In genomic region chr13:43377149-43377548, GRCh38 we compare ENCODE assay signal across 25 cellular contexts.
A peak's percentile ranks its signal among the peaks of the same experiment; 100 is the strongest.
DNase-seq lines count a peak whose midpoint lies in the region; ATAC-seq and TF ChIP-seq lines count a peak whose summit lies in the region.
"Had no signal": no experiment of that assay in that cellular context is flagged by ENCODE, and none has a peak within 500 bp of the region (broad histone marks: within the 10 kb centered on the region; RNA-seq: fewer than 3 reads in every experiment).

No MANE protein-coding gene starts in this region.

- no peak overlapping the region for H3K27ac ChIP-seq in SK-N-SH (ENCODE audit: low read depth in 2 of 2, low read length in 1 of 2)
- no peak overlapping the region for H3K27ac ChIP-seq in tibial nerve
- H3K27ac ChIP-seq: BLaER1, GM23248, right lobe of liver had no signal

- no peak overlapping the region for H3K9ac ChIP-seq in SK-N-SH
- H3K9ac ChIP-seq: BLaER1, GM23248 had no signal

- TF ChIP-seq RAD21 in SK-N-SH (IDR thresholded peaks at IDR 0.05; ENCODE audit: low read length), result no peak

- TF ChIP-seq POLR2A in tibial nerve (IDR thresholded peaks at IDR 0.05), result no peak

- TF ChIP-seq EP300 in SK-N-SH (IDR thresholded peaks at IDR 0.05; ENCODE audit: borderline replicate concordance in 1 of 2, low read depth in 1 of 2, low read length in 1 of 2) (no peak), tibial nerve (IDR thresholded peaks at IDR 0.05) (no peak)

- H3K27ac Mint-ChIP-seq in progenitor cell of endocrine pancreas, result peak overlapping the region; percentile 62
- H3K27ac Mint-ChIP-seq in nephron progenitor cell, result no peak overlapping the region
- H3K27ac Mint-ChIP-seq: activated CD4-positive, alpha-beta memory T cell treated with anti-CD3 and anti-CD28 coated beads, Interleukin-2, amount 10 ng/mL, durations not matched to agents 7 days and 5 days; naive thymus-derived CD4-positive, alpha-beta T cell; stimulated activated naive CD8-positive, alpha-beta T cell treated with anti-CD3 and anti-CD28 coated beads, Interleukin-15, amount 100 ng/mL, for 72 hours; type B pancreatic cell had no signal

- TF ChIP-seq CTCF in SK-N-SH (IDR thresholded peaks at IDR 0.05) (no peak), fibroblast of mammary gland (conservative IDR thresholded peaks at IDR 0.05; ENCODE audit: control insufficient read depth, insufficient read depth, low read depth, low read length) (no peak), progenitor cell of endocrine pancreas (IDR thresholded peaks at IDR 0.05; ENCODE audit: unreplicated experiment) (no peak), nephron progenitor cell (IDR thresholded peaks at IDR 0.05) (no peak), tibial nerve (IDR thresholded peaks at IDR 0.05) (no peak)

- H3K4me1 ChIP-seq in SK-N-SH (ENCODE audit: control insufficient read depth in 1 of 2, insufficient read depth in 2 of 2, low read depth in 1 of 2, low read length in 1 of 2), result peaks cover 3 to 13% of the 10 kb centered on the region in 2 experiments; a peak in 2 of 4 replicates
- no peaks in the 10 kb centered on the region for H3K4me1 ChIP-seq in tibial nerve
- H3K4me1 ChIP-seq: right lobe of liver had no signal

- POLR2A ChIA-PET in SK-N-SH (lab: Yijun Ruan, JAX), result no interaction called here

- DNase-seq in SK-N-SH (no peak), amniotic epithelial cell (ENCODE audit: low read depth) (peak; percentile 31), fibroblast of mammary gland (ENCODE audit: low read depth) (peak; percentile 67), progenitor cell of endocrine pancreas (ENCODE audit: low spot score, unreplicated experiment) (no peak), nephron progenitor cell (no peak), tibial nerve (ENCODE audit: low spot score in 2 of 2) (no peak)
- DNase-seq: activated CD4-positive, alpha-beta memory T cell treated with anti-CD3 and anti-CD28 coated beads, Interleukin-2, amount 10 ng/mL, durations not matched to agents 7 days and 5 days; activated CD4-positive, CD25-positive, alpha-beta regulatory T cell; activated gamma-delta T cell; activated T-cell treated with anti-CD3 and anti-CD28 coated beads for 4 hours; COR-L47; DND-41; GM23248; head of caudate nucleus; Karpas-422; naive thymus-derived CD4-positive, alpha-beta T cell; NCI-H1930; NCI-H345; right lobe of liver; stimulated activated naive CD8-positive, alpha-beta T cell treated with anti-CD3 and anti-CD28 coated beads, Interleukin-15, amount 100 ng/mL, for 72 hours; T1000 had no signal

- H3K9me3 ChIP-seq in SK-N-SH (peaks cover 18% of the 10 kb centered on the region; the same call in 1 of the 2 replicates), tibial nerve (peaks cover 0 to 11% (median 1%) of the 10 kb centered on the region in 4 donors)
- H3K9me3 ChIP-seq: BLaER1, right lobe of liver had no signal

- ATAC-seq in SK-N-SH treated with all-trans-retinoic acid at 6 μM for 48 hours, result no peak
- ATAC-seq in GM18858 (IDR thresholded peaks at IDR 0.05; ENCODE audit: unreplicated experiment), result no peak
- ATAC-seq: naive thymus-derived CD4-positive, alpha-beta T cell; stimulated activated naive CD8-positive, alpha-beta T cell treated with anti-CD3 and anti-CD28 coated beads, Interleukin-15, amount 100 ng/mL, for 72 hours had no signal

- H3F3A ChIP-seq in SK-N-SH (replicated peaks; ENCODE audit: insufficient read depth), result no peaks in the 10 kb centered on the region

- no peaks in the 10 kb centered on the region for H4K20me1 ChIP-seq in SK-N-SH (ENCODE audit: insufficient read depth)
- H4K20me1 ChIP-seq: BLaER1 had no signal

- H3K4me1 Mint-ChIP-seq in progenitor cell of endocrine pancreas (ENCODE audit: low read depth) (peaks cover 32% of the 10 kb centered on the region), nephron progenitor cell (no peaks in the 10 kb centered on the region)
- H3K4me1 Mint-ChIP-seq: activated CD4-positive, alpha-beta memory T cell treated with anti-CD3 and anti-CD28 coated beads, Interleukin-2, amount 10 ng/mL, durations not matched to agents 7 days and 5 days had no signal

- CTCF ChIA-PET in SK-N-SH (lab: Yijun Ruan, JAX), result interaction anchor here (1.0 kb wide), 1 partner anchor 427 kb away, joined by 4 read pairs; no protein-coding TSS in a partner anchor

- no peak overlapping the region for H3K4me3 Mint-ChIP-seq in progenitor cell of endocrine pancreas (ENCODE audit: low read depth)
- no peak overlapping the region for H3K4me3 Mint-ChIP-seq in nephron progenitor cell
- H3K4me3 Mint-ChIP-seq: activated CD4-positive, alpha-beta memory T cell treated with anti-CD3 and anti-CD28 coated beads, Interleukin-2, amount 10 ng/mL, durations not matched to agents 7 days and 5 days; naive thymus-derived CD4-positive, alpha-beta T cell; stimulated activated naive CD8-positive, alpha-beta T cell treated with anti-CD3 and anti-CD28 coated beads, Interleukin-15, amount 100 ng/mL, for 72 hours; type B pancreatic cell had no signal

- 89% methylated on average over 3 of the region's 3 CpGs for WGBS in SK-N-SH (ENCODE audit: low lambda C conversion rate)
- WGBS in tibial nerve, 2 donors, result 80 to 86% methylated on average over 3 of the region's 3 CpGs

- no peak overlapping the region for H2AFZ ChIP-seq in SK-N-SH (ENCODE audit: low read depth)
- H2AFZ ChIP-seq: GM23248 had no signal

- H3K36me3 Mint-ChIP-seq in progenitor cell of endocrine pancreas (ENCODE audit: insufficient read depth) (peaks cover 4% of the 10 kb centered on the region), nephron progenitor cell (ENCODE audit: low read depth) (no peaks in the 10 kb centered on the region)

- H3K79me2 ChIP-seq in SK-N-SH (ENCODE audit: insufficient read depth), result no peaks in the 10 kb centered on the region

- H3K4me3 ChIP-seq in SK-N-SH (ENCODE audit: low read depth in 2 of 2, low read length in 1 of 2), result no peak overlapping the region
- H3K4me3 ChIP-seq in fibroblast of mammary gland (ENCODE audit: control insufficient read depth, low read depth, low read length), result no peak overlapping the region
- H3K4me3 ChIP-seq in tibial nerve, result no peak overlapping the region
- H3K4me3 ChIP-seq: BLaER1, GM23248, right lobe of liver had no signal

- H3K27me3 Mint-ChIP-seq in progenitor cell of endocrine pancreas, result no peaks in the 10 kb centered on the region
- no peaks in the 10 kb centered on the region for H3K27me3 Mint-ChIP-seq in nephron progenitor cell (ENCODE audit: low read depth, poor library complexity)
- H3K27me3 Mint-ChIP-seq: type B pancreatic cell had no signal

- H3K9me2 ChIP-seq in SK-N-SH, result no peaks in the 10 kb centered on the region

- no peak overlapping the region for H3K4me2 ChIP-seq in SK-N-SH
- H3K4me2 ChIP-seq: BLaER1 had no signal

- H3K27me3 ChIP-seq in SK-N-SH (ENCODE audit: insufficient read depth) (no peaks in the 10 kb centered on the region), tibial nerve (no peaks in the 10 kb centered on the region)
- H3K27me3 ChIP-seq: BLaER1, right lobe of liver had no signal

- H3K36me3 ChIP-seq in SK-N-SH (replicated peaks in 1 of 2; ENCODE audit: control insufficient read depth in 1 of 2, insufficient read depth in 2 of 2, low read length in 1 of 2) (peaks cover 0 to 5% of the 10 kb centered on the region in 2 experiments), tibial nerve (no peaks in the 10 kb centered on the region)
- H3K36me3 ChIP-seq: BLaER1, right lobe of liver had no signal

- H3K9me3 Mint-ChIP-seq in progenitor cell of endocrine pancreas (ENCODE audit: low read depth) (peaks cover 16% of the 10 kb centered on the region), nephron progenitor cell (peaks cover 21% of the 10 kb centered on the region)
- H3K9me3 Mint-ChIP-seq: type B pancreatic cell had no signal

TF ChIP-seq in SK-N-SH, 30 proteins besides CTCF, POLR2A, EP300 and RAD21:
- TF ChIP-seq SMC3 (IDR thresholded peaks at IDR 0.05; ENCODE audit: low read depth, low read length) (no peak), TCF12 (IDR thresholded peaks at IDR 0.05) (peak; percentile 11; the same call in 1 of the 2 replicates), USF1 (IDR thresholded peaks at IDR 0.05; ENCODE audit: borderline replicate concordance, low read depth) (no peak), FOSL2 (IDR thresholded peaks at IDR 0.05; ENCODE audit: borderline replicate concordance, low read depth) (no peak)

TF ChIP-seq in SK-N-SH treated with all-trans-retinoic acid at 6 μM for 48 hours, 23 proteins besides CTCF, POLR2A, EP300 and RAD21 (continues in another document):
- TF ChIP-seq PATZ1 (CRISPR knock-in tag; IDR thresholded peaks at IDR 0.05; ENCODE audit: borderline replicate concordance), result no peak
- TF ChIP-seq ARNTL (CRISPR knock-in tag; IDR thresholded peaks at IDR 0.05; ENCODE audit: borderline replicate concordance, low read depth), result no peak
- TF ChIP-seq POU6F1 (CRISPR knock-in tag; IDR thresholded peaks at IDR 0.05; ENCODE audit: borderline replicate concordance, low read depth), result no peak

Comparison
In these comparisons a context has a peak if more than half of its experiments do, and no peak if none do; other contexts are left out.
1. DNase-seq: peak in amniotic epithelial cell (single experiment) and fibroblast of mammary gland (single experiment); none in SK-N-SH (single experiment), progenitor cell of endocrine pancreas (single experiment), nephron progenitor cell (single experiment) and tibial nerve (0 of 2).